Comparison of ENCODE assay signal across 28 cellular contexts in the genomic region with DNA sequence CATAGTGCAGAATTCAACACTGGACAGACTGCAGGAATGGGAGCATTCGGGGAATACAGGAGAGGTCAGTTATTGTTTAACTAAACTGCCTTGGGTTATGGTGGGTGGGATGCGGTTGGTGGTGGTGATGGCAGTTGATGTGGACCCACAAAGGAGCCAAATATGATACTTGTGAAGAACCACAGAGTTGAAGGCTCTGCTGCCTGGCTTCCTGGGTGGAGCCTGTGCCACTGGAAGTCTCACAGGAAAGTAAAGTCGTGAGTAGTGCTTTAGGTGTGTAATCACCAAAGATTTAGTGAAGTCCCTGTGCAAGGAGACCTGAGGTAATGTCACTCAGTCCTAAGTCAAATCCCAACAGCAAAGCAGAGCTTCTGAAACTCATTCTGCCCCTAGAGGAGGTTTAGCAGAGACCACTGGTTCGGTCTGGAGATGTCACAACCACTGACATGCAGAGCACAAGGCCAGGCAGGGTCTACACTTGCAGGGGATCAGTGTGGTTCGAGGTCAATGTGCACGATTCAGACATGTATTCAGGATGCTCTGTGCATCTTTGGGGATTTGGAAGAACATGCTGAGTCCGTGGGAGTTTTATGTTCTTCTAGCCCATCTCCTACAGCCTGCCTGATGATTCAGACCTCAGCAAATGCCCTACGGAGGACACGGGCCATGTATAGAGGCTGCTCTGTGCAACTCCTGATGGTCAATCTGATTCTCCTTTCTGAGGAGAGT.
DNase-seq lines count a peak whose midpoint lies in the region; ATAC-seq and TF ChIP-seq lines count a peak whose summit lies in the region.
"Had no signal": no experiment of that assay in that cellular context is flagged by ENCODE, and none has a peak within 500 bp of the region (broad histone marks: within the 10 kb centered on the region; RNA-seq: fewer than 3 reads in every experiment).

No MANE protein-coding gene starts in this region.

- intact Hi-C loops in cardiac septum (cut with DNase I) (no loop called here), heart right ventricle (cut with DNase I) (no loop called here), esophagus muscularis mucosa (cut with DNase I) (no loop called here)

- no peak for TF ChIP-seq POLR2A in esophagus muscularis mucosa (IDR thresholded peaks at IDR 0.05; ENCODE audit: low read depth)

- no peak for ATAC-seq in heart right ventricle
- peak; percentile 8 to 21 for ATAC-seq in stimulated activated naive B cell treated with anti-CD40 and anti-IgM and Interleukin-4, amounts not matched to agents 10 μg/mL and 1 μg/mL and 100 μg/mL, for 72 hours (replicated peaks)
- ATAC-seq in GM21529 (IDR thresholded peaks at IDR 0.05; ENCODE audit: unreplicated experiment) = no peak
- ATAC-seq: mucosa of descending colon had no signal

- peak overlapping the region; percentile 5; the same call in 1 of the 2 replicates for H2AFZ ChIP-seq in Karpas-422 (ENCODE audit: low read length)

- peaks cover 0 to 5% of the 10 kb centered on the region in 2 donors for H3K9me3 Mint-ChIP-seq in stimulated activated naive B cell treated with anti-CD40 and anti-IgM and Interleukin-4, amounts not matched to agents 10 μg/mL and 1 μg/mL and 100 μg/mL, for 72 hours

- H3K27me3 Mint-ChIP-seq in stimulated activated naive B cell treated with anti-CD40 and anti-IgM and Interleukin-4, amounts not matched to agents 10 μg/mL and 1 μg/mL and 100 μg/mL, for 72 hours = no peaks in the 10 kb centered on the region
- H3K27me3 Mint-ChIP-seq: activated naive CD8-positive, alpha-beta T cell treated with anti-CD3 and anti-CD28 coated beads for 36 hours; central memory CD8-positive, alpha-beta T cell had no signal

- H3K27me3 ChIP-seq in heart right ventricle (peaks cover 0 to 41% (median 0%) of the 10 kb centered on the region in 7 donors), Karpas-422 (ENCODE audit: low read length) (no peaks in the 10 kb centered on the region), esophagus muscularis mucosa (peaks cover 0 to 6% (median 0%) of the 10 kb centered on the region in 4 donors)
- H3K27me3 ChIP-seq: transverse colon had no signal

- H3K27ac ChIP-seq in heart right ventricle (no peak overlapping the region), Karpas-422 (ENCODE audit: low read length) (no peak overlapping the region), esophagus muscularis mucosa (replicated peaks in 1 of 4) (no peak overlapping the region)
- H3K27ac ChIP-seq: transverse colon had no signal

- H3K9me3 ChIP-seq in heart right ventricle (peaks cover 0 to 21% (median 0%) of the 10 kb centered on the region in 11 donors), Karpas-422 (ENCODE audit: low read length) (peaks cover 6% of the 10 kb centered on the region; the same call in 1 of the 2 replicates), esophagus muscularis mucosa (peaks cover 0 to 12% (median 4%) of the 10 kb centered on the region in 4 donors)

- no peak overlapping the region for H3K4me3 Mint-ChIP-seq in stimulated activated naive B cell treated with anti-CD40 and anti-IgM and Interleukin-4, amounts not matched to agents 10 μg/mL and 1 μg/mL and 100 μg/mL, for 72 hours
- H3K4me3 Mint-ChIP-seq: activated naive CD8-positive, alpha-beta T cell treated with anti-CD3 and anti-CD28 coated beads for 36 hours; central memory CD8-positive, alpha-beta T cell; nephron progenitor cell had no signal

- no peak for TF ChIP-seq EP300 in esophagus muscularis mucosa (IDR thresholded peaks at IDR 0.05)

- DNase-seq in cardiac septum (ENCODE audit: low spot score) (peak; percentile 74), heart right ventricle (no peak), Karpas-422 (peak; percentile 77), esophagus muscularis mucosa (ENCODE audit: extremely low spot score) (peak; percentile 93), NCI-H1092 treated with DMSO at 0.1 percent for 48 hours (lab: John Stamatoyannopoulos, UW) (no peak), DMS114 treated with DMSO at 0.1 percent for 48 hours (lab: John Stamatoyannopoulos, UW; ENCODE audit: unreplicated experiment) (no peak)
- DNase-seq in stimulated activated naive B cell treated with anti-CD40 and anti-IgM and Interleukin-4, amounts not matched to agents 10 μg/mL and 1 μg/mL and 100 μg/mL, for 72 hours = no peak
- DNase-seq: activated CD4-positive, alpha-beta T cell treated with anti-CD3 and anti-CD28 coated beads for 1 hour; activated naive CD8-positive, alpha-beta T cell treated with anti-CD3 and anti-CD28 coated beads for 36 hours; activated T-cell treated with anti-CD3 and anti-CD28 coated beads for 4 hours; DMS53; GDM1; glutamatergic neuron; KG1; mucosa of descending colon; NCI-H1436; NCI-H345; NCI-H748 treated with DMSO at 0.1 percent for 48 hours; nephron progenitor cell; small intestine; stimulated activated CD4-positive, alpha-beta T cell treated with anti-CD3 and anti-CD28 coated beads, Interleukin-1b, Interleukin-23, amount 100 ng/mL, for 48 hours; stimulated activated CD8-positive, alpha-beta memory T cell treated with anti-CD3 and anti-CD28 coated beads, Interleukin-4, amount 100 ng/mL, for 48 hours; T-helper 2 cell; transverse colon had no signal

- 51 to 52% methylated on average over 9 of the region's 9 CpGs for WGBS in heart right ventricle, 2 donors
- WGBS in esophagus muscularis mucosa = 56% methylated on average over 9 of the region's 9 CpGs

- H3K36me3 ChIP-seq in heart right ventricle (no peaks in the 10 kb centered on the region), Karpas-422 (ENCODE audit: insufficient read depth, low read length) (no peaks in the 10 kb centered on the region), esophagus muscularis mucosa (no peaks in the 10 kb centered on the region)
- H3K36me3 ChIP-seq: HAP-1, transverse colon had no signal

- TF ChIP-seq CTCF in heart right ventricle (IDR thresholded peaks at IDR 0.05) = no peak
- no peak for TF ChIP-seq CTCF in esophagus muscularis mucosa (IDR thresholded peaks at IDR 0.05)

- H3K79me2 ChIP-seq in Karpas-422 (ENCODE audit: low read length) = no peaks in the 10 kb centered on the region

- H3K4me1 ChIP-seq in heart right ventricle = no peaks in the 10 kb centered on the region
- peaks cover 51% of the 10 kb centered on the region for H3K4me1 ChIP-seq in Karpas-422 (ENCODE audit: low read length)
- no peaks in the 10 kb centered on the region for H3K4me1 ChIP-seq in esophagus muscularis mucosa
- H3K4me1 ChIP-seq: HAP-1, transverse colon had no signal

- no peak overlapping the region for H3K4me2 ChIP-seq in Karpas-422 (ENCODE audit: low read depth, low read length, poor library complexity, severe bottlenecking)

- no peaks in the 10 kb centered on the region for H3K9me2 ChIP-seq in Karpas-422 (replicated peaks; ENCODE audit: insufficient read depth, low read length)

- peaks cover 0 to 7% of the 10 kb centered on the region in 2 donors for H3K4me1 Mint-ChIP-seq in stimulated activated naive B cell treated with anti-CD40 and anti-IgM and Interleukin-4, amounts not matched to agents 10 μg/mL and 1 μg/mL and 100 μg/mL, for 72 hours
- H3K4me1 Mint-ChIP-seq: activated naive CD8-positive, alpha-beta T cell treated with anti-CD3 and anti-CD28 coated beads for 36 hours; central memory CD8-positive, alpha-beta T cell; nephron progenitor cell had no signal

- no peaks in the 10 kb centered on the region for H4K20me1 ChIP-seq in Karpas-422 (ENCODE audit: insufficient read depth, low read depth, low read length)

- H3K4me3 ChIP-seq in heart right ventricle (no peak overlapping the region), Karpas-422 (ENCODE audit: low read length) (no peak overlapping the region), esophagus muscularis mucosa (no peak overlapping the region)
- H3K4me3 ChIP-seq: HAP-1, lung, mucosa of descending colon, transverse colon had no signal

- no peak overlapping the region for H3K27ac Mint-ChIP-seq in stimulated activated naive B cell treated with anti-CD40 and anti-IgM and Interleukin-4, amounts not matched to agents 10 μg/mL and 1 μg/mL and 100 μg/mL, for 72 hours
- H3K27ac Mint-ChIP-seq: activated naive CD8-positive, alpha-beta T cell treated with anti-CD3 and anti-CD28 coated beads for 36 hours; nephron progenitor cell had no signal

- H3K9ac ChIP-seq in Karpas-422 (ENCODE audit: low read length) = no peak overlapping the region

- H3K36me3 Mint-ChIP-seq in stimulated activated naive B cell treated with anti-CD40 and anti-IgM and Interleukin-4, amounts not matched to agents 10 μg/mL and 1 μg/mL and 100 μg/mL, for 72 hours = peaks cover 18 to 23% of the 10 kb centered on the region in 2 donors

Comparison
In these comparisons a context has a peak if more than half of its experiments do, and no peak if none do; other contexts are left out.
1. DNase-seq: peak in cardiac septum (single experiment), Karpas-422 (single experiment) and esophagus muscularis mucosa (single experiment); none in heart right ventricle (0 of 2), stimulated activated naive B cell treated with anti-CD40 and anti-IgM and Interleukin-4, amounts not matched to agents 10 μg/mL and 1 μg/mL and 100 μg/mL, for 72 hours (single experiment), NCI-H1092 treated with DMSO at 0.1 percent for 48 hours (single experiment) and DMS114 treated with DMSO at 0.1 percent for 48 hours (single experiment).
2. ATAC-seq: peak in stimulated activated naive B cell treated with anti-CD40 and anti-IgM and Interleukin-4, amounts not matched to agents 10 μg/mL and 1 μg/mL and 100 μg/mL, for 72 hours (2 of 2); none in heart right ventricle (0 of 8) and GM21529 (single experiment).